Comparison of ENCODE assay signal across 10 cellular contexts in the genomic region with DNA sequence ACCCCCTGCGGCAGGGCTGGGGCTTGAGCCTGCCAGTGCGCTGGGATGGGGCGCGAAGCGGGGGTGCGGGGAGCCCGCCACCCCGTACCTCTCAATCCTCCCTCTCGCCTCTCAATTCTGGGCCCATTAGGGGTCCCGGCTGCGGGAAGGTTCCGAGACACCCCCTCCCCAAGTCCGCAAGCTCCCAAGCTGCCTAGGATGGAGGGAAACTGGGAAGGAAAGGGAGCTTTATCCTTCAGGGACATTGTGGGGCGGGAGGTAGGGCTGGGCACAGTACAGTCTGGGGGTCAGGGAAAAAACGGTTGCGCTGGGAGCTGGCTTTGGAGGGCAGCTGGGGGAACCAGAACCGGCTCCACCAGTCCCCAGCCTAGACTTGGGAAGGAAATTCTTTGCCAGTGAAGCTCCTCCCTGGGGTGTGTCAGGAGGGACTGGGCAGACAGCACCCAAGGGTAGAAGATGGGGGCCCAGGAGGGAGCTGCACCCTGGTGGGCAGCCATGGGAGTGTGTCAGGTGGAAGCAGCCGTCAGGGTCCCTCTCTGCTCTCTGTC. TPM values are rescaled to one million over a fixed set of nuclear protein-coding genes. Genes with fewer than 3 reads are reported as not detected.
A peak's percentile ranks its signal among the peaks of the same experiment; 100 is the strongest.
DNase-seq lines count a peak whose midpoint lies in the region; ATAC-seq, FAIRE-seq and TF ChIP-seq lines count a peak whose summit lies in the region.
"Had no signal": no experiment of that assay in that cellular context is flagged by ENCODE, and none has a peak within 500 bp of the region (broad histone marks: within the 10 kb centered on the region; RNA-seq: fewer than 3 reads in every experiment).

No MANE protein-coding gene starts in this region.

- dilution Hi-C loops in endothelial cell of umbilical vein (cut with MboI; ENCODE audit: extremely low pct_ligation_motif_present, low sequenced_read_pairs) = no loop called here

- no peak overlapping the region for H3K4me2 ChIP-seq in endothelial cell of umbilical vein (ENCODE audit: insufficient read depth, low read length)

- TF ChIP-seq CTCF in cardiac muscle cell (IDR thresholded peaks at IDR 0.05; ENCODE audit: low read depth, low read length) = no peak
- peak in 1 of 2 donors; percentile 1 for TF ChIP-seq CTCF in endothelial cell of umbilical vein (IDR thresholded peaks at IDR 0.05; ENCODE audit: extremely low read depth in 1 of 2, insufficient read depth in 1 of 2, low read depth in 1 of 2, low read length in 2 of 2)
- no peak for TF ChIP-seq CTCF in mesothelial cell of epicardium (IDR thresholded peaks at IDR 0.05; ENCODE audit: unreplicated experiment)
- no peak for TF ChIP-seq CTCF in GM10266 (IDR thresholded peaks at IDR 0.05; ENCODE audit: control insufficient read depth, insufficient read depth, low read depth, missing control alignments)

- H3K36me3 ChIP-seq in cardiac muscle cell = no peaks in the 10 kb centered on the region
- no peaks in the 10 kb centered on the region for H3K36me3 ChIP-seq in endothelial cell of umbilical vein (ENCODE audit: control insufficient read depth in 2 of 2, extremely low read depth in 1 of 2, insufficient read depth in 2 of 2, low read length in 2 of 2)
- H3K36me3 ChIP-seq in urinary bladder (ENCODE audit: insufficient read depth) = no peaks in the 10 kb centered on the region

- FAIRE-seq in endothelial cell of umbilical vein (lab: Jason Lieb, UNC) = no peak

- H3K27ac ChIP-seq in cardiac muscle cell (no peak overlapping the region), endothelial cell of umbilical vein (ENCODE audit: insufficient read depth, low read depth, low read length) (no peak overlapping the region), urinary bladder (ENCODE audit: low read depth) (peak overlapping the region; percentile 44)

- peaks cover 4% of the 10 kb centered on the region for H3K4me1 Mint-ChIP-seq in mesothelial cell of epicardium

- H3K9me3 ChIP-seq in cardiac muscle cell (ENCODE audit: low read depth) = no peaks in the 10 kb centered on the region
- H3K9me3 ChIP-seq in endothelial cell of umbilical vein (replicated peaks; ENCODE audit: control insufficient read depth, insufficient read depth, low read length) = no peaks in the 10 kb centered on the region

- WGBS in urinary bladder = 5% methylated on average over 18 of the region's 18 CpGs

- H3K9me3 Mint-ChIP-seq in mesothelial cell of epicardium = no peaks in the 10 kb centered on the region
- H3K9me3 Mint-ChIP-seq: activated CD4-positive, alpha-beta T cell treated with anti-CD3 and anti-CD28 coated beads, Interleukin-2, amount 10 ng/mL, durations not matched to agents 24 days and 14 days had no signal

- H2AFZ ChIP-seq in endothelial cell of umbilical vein (ENCODE audit: low read depth, low read length) = no peak overlapping the region

- H3K4me3 ChIP-seq in cardiac muscle cell = peak overlapping the region; percentile 13
- H3K4me3 ChIP-seq in endothelial cell of umbilical vein (replicated peaks in 1 of 3; ENCODE audit: insufficient read depth in 1 of 3, low read depth in 1 of 3, low read length in 3 of 3) = no peak overlapping the region
- peak overlapping the region; percentile 38 for H3K4me3 ChIP-seq in urinary bladder (ENCODE audit: low read depth, low read length)

- DNase-seq in cardiac muscle cell (ENCODE audit: low read depth in 1 of 2, low spot score in 1 of 2) (no peak), Right ventricle myocardium inferior (ENCODE audit: missing footprints) (no peak), endothelial cell of umbilical vein (ENCODE audit: low read depth, low spot score) (no peak), mesothelial cell of epicardium (ENCODE audit: low spot score in 2 of 2, unreplicated experiment in 2 of 2) (no peak), NCI-H446 treated with DMSO at 0.1 percent for 48 hours (lab: John Stamatoyannopoulos, UW) (no peak), GM10266 (ENCODE audit: extremely low spot score) (no peak)
- DNase-seq: activated CD4-positive, alpha-beta T cell treated with anti-CD3 and anti-CD28 coated beads, Interleukin-2, amount 10 ng/mL, durations not matched to agents 24 days and 14 days; right cardiac atrium had no signal

- no peak overlapping the region for H3K27ac Mint-ChIP-seq in mesothelial cell of epicardium
- H3K27ac Mint-ChIP-seq: activated CD4-positive, alpha-beta T cell treated with anti-CD3 and anti-CD28 coated beads, Interleukin-2, amount 10 ng/mL, durations not matched to agents 24 days and 14 days had no signal

- no peaks in the 10 kb centered on the region for H3K79me2 ChIP-seq in endothelial cell of umbilical vein (ENCODE audit: control insufficient read depth, insufficient read depth, low read length)

- no TSS peak for BruUV-seq in endothelial cell of umbilical vein (replicated peaks; lab: Mats Ljungman, UMichigan)

- H3K27me3 ChIP-seq in cardiac muscle cell = peaks cover 67% of the 10 kb centered on the region
- peaks cover 27 to 33% of the 10 kb centered on the region in 2 experiments for H3K27me3 ChIP-seq in endothelial cell of umbilical vein (ENCODE audit: control insufficient read depth in 2 of 2, insufficient read depth in 2 of 2, low read length in 2 of 2)

- peaks cover 80% of the 10 kb centered on the region for H3K27me3 Mint-ChIP-seq in mesothelial cell of epicardium (ENCODE audit: low read depth)

- CTCF ChIA-PET in endothelial cell of umbilical vein (lab: Charles Lee) = interaction anchor here (0.5 to 1.2 kb wide), 2 partner anchors 71 to 673 kb away, joined by 3 to 12 read pairs; no protein-coding TSS in a partner anchor

- no peaks in the 10 kb centered on the region for H3K9me1 ChIP-seq in endothelial cell of umbilical vein (replicated peaks; ENCODE audit: control insufficient read depth, extremely low read depth, insufficient read depth, low read length)

- intact Hi-C loops in Right ventricle myocardium inferior (cut with DNase I) = no loop called here
- intact Hi-C loops in endothelial cell of umbilical vein (cut with micrococcal nuclease) = no loop called here

- H4K20me1 ChIP-seq in endothelial cell of umbilical vein (replicated peaks; ENCODE audit: control insufficient read depth, extremely low read depth, insufficient read depth, low read length) = no peaks in the 10 kb centered on the region

- H3K9ac ChIP-seq in endothelial cell of umbilical vein (replicated peaks; ENCODE audit: extremely low read depth, insufficient read depth, low read length) = no peak overlapping the region

- no peak for TF ChIP-seq POLR2A in endothelial cell of umbilical vein (IDR thresholded peaks at IDR 0.05; ENCODE audit: low read depth, low read length)

- H3K4me3 Mint-ChIP-seq in mesothelial cell of epicardium = peak overlapping the region; percentile 32
- H3K4me3 Mint-ChIP-seq: activated CD4-positive, alpha-beta T cell treated with anti-CD3 and anti-CD28 coated beads, Interleukin-2, amount 10 ng/mL, durations not matched to agents 24 days and 14 days had no signal

- H3K36me3 Mint-ChIP-seq in mesothelial cell of epicardium = no peaks in the 10 kb centered on the region

- POLR2A ChIA-PET in endothelial cell of umbilical vein (lab: Charles Lee) = no interaction called here

- ATAC-seq in Right ventricle myocardium inferior (no peak), HG02610 (IDR thresholded peaks at IDR 0.05; ENCODE audit: unreplicated experiment) (no peak)

- peaks cover 4% of the 10 kb centered on the region for H3K4me1 ChIP-seq in cardiac muscle cell (ENCODE audit: low read depth)
- H3K4me1 ChIP-seq in endothelial cell of umbilical vein (ENCODE audit: control insufficient read depth, extremely low read depth, insufficient read depth, low read length) = no peaks in the 10 kb centered on the region
- H3K4me1 ChIP-seq in urinary bladder (ENCODE audit: insufficient read depth) = no peaks in the 10 kb centered on the region

RNA-seq across cellular contexts. Expression of gene GJB3, which starts 0.9 kb away (rescaled TPM):
- total RNA-seq in cardiac muscle cell (not detected in 2 replicates), Right ventricle myocardium inferior (not detected), endothelial cell of umbilical vein (not detected in 2 replicates), mesothelial cell of epicardium (0.14 TPM in 1 of 3 replicates, not detected in the others), urinary bladder (2.2 TPM)
- polyA plus RNA-seq in cardiac muscle cell (not detected in 2 replicates), endothelial cell of umbilical vein (0.05 TPM in 1 of 2 replicates, not detected in the other), urinary bladder (2.1 TPM)
- 0.03 TPM in 1 of 2 replicates, not detected in the other for polyA plus RNA-seq in endothelial cell of umbilical vein (2011; cell fraction: cytosol; rRNA removed)
- polyA plus RNA-seq in endothelial cell of umbilical vein (2011; cell fraction: nucleus; rRNA removed) = not detected in 2 replicates
- not detected in 2 replicates for polyA plus RNA-seq in endothelial cell of umbilical vein (2012)
- polyA minus RNA-seq in endothelial cell of umbilical vein = not detected in 2 replicates
- 11.2 TPM for polyA minus RNA-seq in endothelial cell of umbilical vein (2011; cell fraction: cytosol; rRNA and poly(A)+ RNA removed)
- polyA minus RNA-seq in endothelial cell of umbilical vein (2011; cell fraction: nucleus; rRNA and poly(A)+ RNA removed) = 0.24 TPM in 1 of 2 replicates, not detected in the other
- total RNA-seq: activated CD4-positive, alpha-beta T cell treated with anti-CD3 and anti-CD28 coated beads, Interleukin-2, amount 10 ng/mL, durations not matched to agents 24 days and 14 days; right cardiac atrium had no signal
- polyA plus RNA-seq: right cardiac atrium had no signal

RNA-seq across cellular contexts. Expression of gene GJA4, which starts 10.9 kb away (rescaled TPM):
- 0.07 and 0.42 TPM in 2 replicates for total RNA-seq in cardiac muscle cell
- polyA plus RNA-seq in cardiac muscle cell = 0.86 TPM in 1 of 2 replicates, not detected in the other
- 23.0 TPM for total RNA-seq in Right ventricle myocardium inferior
- 22.1 TPM in 2 replicates for total RNA-seq in endothelial cell of umbilical vein
- polyA plus RNA-seq in endothelial cell of umbilical vein = 175 and 265 TPM in 2 replicates
- polyA plus RNA-seq in endothelial cell of umbilical vein (2011; cell fraction: cytosol; rRNA removed) = 56.7 and 70.5 TPM in 2 replicates
- polyA plus RNA-seq in endothelial cell of umbilical vein (2011; cell fraction: nucleus; rRNA removed) = 21.7 and 27.7 TPM in 2 replicates
- 3.1 and 3.6 TPM in 2 replicates for polyA plus RNA-seq in endothelial cell of umbilical vein (2012)
- polyA minus RNA-seq in endothelial cell of umbilical vein = 84.2 and 89.6 TPM in 2 replicates
- polyA minus RNA-seq in endothelial cell of umbilical vein (2011; cell fraction: cytosol; rRNA and poly(A)+ RNA removed) = not detected
- polyA minus RNA-seq in endothelial cell of umbilical vein (2011; cell fraction: nucleus; rRNA and poly(A)+ RNA removed) = 15.0 and 19.9 TPM in 2 replicates
- not detected in 3 replicates for total RNA-seq in mesothelial cell of epicardium
- 15.6 TPM for total RNA-seq in urinary bladder
- polyA plus RNA-seq in urinary bladder = 33.6 TPM
- total RNA-seq: activated CD4-positive, alpha-beta T cell treated with anti-CD3 and anti-CD28 coated beads, Interleukin-2, amount 10 ng/mL, durations not matched to agents 24 days and 14 days had no signal

RNA-seq across cellular contexts. Expression of gene GJB4, which starts 22.4 kb away (rescaled TPM):
- not detected in 2 replicates for total RNA-seq in cardiac muscle cell
- not detected in 2 replicates for polyA plus RNA-seq in cardiac muscle cell
- not detected for total RNA-seq in Right ventricle myocardium inferior
- total RNA-seq in endothelial cell of umbilical vein = not detected in 2 replicates
- polyA plus RNA-seq in endothelial cell of umbilical vein = not detected in 2 replicates
- not detected in 2 replicates for polyA plus RNA-seq in endothelial cell of umbilical vein (2011; cell fraction: cytosol; rRNA removed)
- not detected in 2 replicates for polyA plus RNA-seq in endothelial cell of umbilical vein (2011; cell fraction: nucleus; rRNA removed)
- not detected in 2 replicates for polyA plus RNA-seq in endothelial cell of umbilical vein (2012)
- polyA minus RNA-seq in endothelial cell of umbilical vein = not detected in 2 replicates
- not detected for polyA minus RNA-seq in endothelial cell of umbilical vein (2011; cell fraction: cytosol; rRNA and poly(A)+ RNA removed)
- polyA minus RNA-seq in endothelial cell of umbilical vein (2011; cell fraction: nucleus; rRNA and poly(A)+ RNA removed) = not detected in 2 replicates
- not detected in 3 replicates for total RNA-seq in mesothelial cell of epicardium
- total RNA-seq in urinary bladder = 0.69 TPM
- polyA plus RNA-seq in urinary bladder = 0.99 TPM
- total RNA-seq: activated CD4-positive, alpha-beta T cell treated with anti-CD3 and anti-CD28 coated beads, Interleukin-2, amount 10 ng/mL, durations not matched to agents 24 days and 14 days; right cardiac atrium had no signal
- polyA plus RNA-seq: right cardiac atrium had no signal

RNA-seq across cellular contexts. Expression of gene GJB5, which starts 27.1 kb away (rescaled TPM):
- not detected in 2 replicates for total RNA-seq in cardiac muscle cell
- polyA plus RNA-seq in cardiac muscle cell = not detected in 2 replicates
- total RNA-seq in Right ventricle myocardium inferior = not detected
- not detected in 2 replicates for total RNA-seq in endothelial cell of umbilical vein
- polyA plus RNA-seq in endothelial cell of umbilical vein = not detected in 2 replicates
- polyA plus RNA-seq in endothelial cell of umbilical vein (2011; cell fraction: cytosol; rRNA removed) = not detected in 2 replicates
- not detected in 2 replicates for polyA plus RNA-seq in endothelial cell of umbilical vein (2011; cell fraction: nucleus; rRNA removed)
- polyA plus RNA-seq in endothelial cell of umbilical vein (2012) = not detected in 2 replicates
- polyA minus RNA-seq in endothelial cell of umbilical vein = not detected in 2 replicates
- 4.1 TPM for polyA minus RNA-seq in endothelial cell of umbilical vein (2011; cell fraction: cytosol; rRNA and poly(A)+ RNA removed)
- not detected in 2 replicates for polyA minus RNA-seq in endothelial cell of umbilical vein (2011; cell fraction: nucleus; rRNA and poly(A)+ RNA removed)
- 0.27 to 0.44 TPM (median 0.38 TPM) in 3 replicates for total RNA-seq in mesothelial cell of epicardium
- total RNA-seq in urinary bladder = 2.7 TPM
- 3.5 TPM for polyA plus RNA-seq in urinary bladder
- total RNA-seq: activated CD4-positive, alpha-beta T cell treated with anti-CD3 and anti-CD28 coated beads, Interleukin-2, amount 10 ng/mL, durations not matched to agents 24 days and 14 days; right cardiac atrium had no signal
- polyA plus RNA-seq: right cardiac atrium had no signal

Comparison
In these comparisons a context has a peak if more than half of its experiments do, and no peak if none do; other contexts are left out.
1. RNA of gene GJA4, which starts 10.9 kb away (total RNA-seq): 23.0 TPM in Right ventricle myocardium inferior (single experiment), 22.1 TPM in endothelial cell of umbilical vein and 15.6 TPM in urinary bladder (single experiment); 0.07 to 0.42 TPM in cardiac muscle cell and not detected in mesothelial cell of epicardium; every median in the first group is over 10 times any median in the second.
2. H3K4me3 ChIP-seq: peak in cardiac muscle cell (single experiment) and urinary bladder (single experiment); none in endothelial cell of umbilical vein (0 of 3).